Comparison of ENCODE assay signal across 18 cellular contexts in the genomic region with DNA sequence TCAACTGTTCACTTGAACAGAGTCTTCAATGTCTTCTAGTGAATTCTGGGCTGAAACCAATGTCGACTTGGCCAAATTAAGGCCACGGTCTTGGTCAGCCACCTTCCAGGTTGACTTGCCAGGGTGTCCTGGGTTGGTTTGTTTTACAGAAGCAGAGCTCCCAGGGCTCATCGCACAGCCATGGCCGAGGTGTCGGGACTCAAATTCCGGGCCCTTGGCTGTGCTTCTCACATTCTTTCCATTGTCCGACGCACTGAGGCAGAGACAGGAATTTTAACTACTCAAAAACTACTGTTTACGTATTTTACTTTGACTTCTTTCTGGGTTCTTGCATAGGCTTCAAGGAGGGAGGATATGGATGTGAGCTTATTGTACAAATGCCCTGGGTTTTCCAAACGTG. TPM values are rescaled to one million over a fixed set of nuclear protein-coding genes. Genes with fewer than 3 reads are reported as not detected.
DNase-seq lines count a peak whose midpoint lies in the region; ATAC-seq, FAIRE-seq and TF ChIP-seq lines count a peak whose summit lies in the region.
"Had no signal": no experiment of that assay in that cellular context is flagged by ENCODE, and none has a peak within 500 bp of the region (broad histone marks: within the 10 kb centered on the region; RNA-seq: fewer than 3 reads in every experiment).

No MANE protein-coding gene starts in this region.

- H3K27me3 Mint-ChIP-seq in stimulated activated memory B cell treated with anti-CD40 and anti-IgM and Interleukin-4, amounts not matched to agents 10 μg/mL and 1 μg/mL and 100 μg/mL, for 72 hours = no peaks in the 10 kb centered on the region

- H3K36me3 ChIP-seq in kidney (ENCODE audit: control insufficient read depth in 1 of 2, insufficient read depth in 2 of 2, low read length in 2 of 2) = no peaks in the 10 kb centered on the region
- H3K36me3 ChIP-seq: HAP-1 had no signal

- TF ChIP-seq EP300 in Ishikawa (IDR thresholded peaks at IDR 0.05; ENCODE audit: borderline replicate concordance) = no peak

- no peak overlapping the region for H3K27ac ChIP-seq in kidney (ENCODE audit: low read depth in 2 of 2, low read length in 2 of 2)
- H3K27ac ChIP-seq: GM23248, HL-60 had no signal

- DNase-seq in activated naive CD4-positive, alpha-beta T cell treated with anti-CD3 and anti-CD28 coated beads, Interleukin-2, amount 50 U/mL, for 72 hours (ENCODE audit: low spot score in 2 of 2) = no peak
- no peak for DNase-seq in activated naive CD4-positive, alpha-beta T cell treated with Interleukin-2 at 50 U/mL for 16 hours
- peak; percentile 54 for DNase-seq in kidney
- no peak for DNase-seq in NOMO-1 treated with dmso at 0.1 percent for 144 hours (lab: John Stamatoyannopoulos, UW; ENCODE audit: unreplicated experiment)
- DNase-seq in GF-D8 (lab: John Stamatoyannopoulos, UW) = no peak
- DNase-seq: BE2C, DMS79, GM23248, NCI-H1436 treated with DMSO at 0.1 percent for 48 hours, NCI-H2029, NCI-H2171, NCI-H526 had no signal

- TF ChIP-seq RAD21 in Ishikawa (IDR thresholded peaks at IDR 0.05; ENCODE audit: low read depth) = no peak

- peaks cover 0 to 15% of the 10 kb centered on the region in 2 donors for H3K36me3 Mint-ChIP-seq in activated naive CD4-positive, alpha-beta T cell treated with anti-CD3 and anti-CD28 coated beads, Interleukin-2, amount 50 U/mL, for 72 hours
- H3K36me3 Mint-ChIP-seq in stimulated activated memory B cell treated with anti-CD40 and anti-IgM and Interleukin-4, amounts not matched to agents 10 μg/mL and 1 μg/mL and 100 μg/mL, for 72 hours = peaks cover 22% of the 10 kb centered on the region

- no peak for FAIRE-seq in kidney (lab: Jason Lieb, UNC)
- FAIRE-seq: A204.1, D721Med had no signal

- H3K9ac ChIP-seq in kidney (ENCODE audit: low read length in 2 of 2) = no peak overlapping the region
- H3K9ac ChIP-seq: GM23248 had no signal

- no peak for TF ChIP-seq CTCF in kidney (IDR thresholded peaks at IDR 0.05; ENCODE audit: borderline replicate concordance, extremely low read depth, insufficient read depth)

- H3K4me3 ChIP-seq in kidney (ENCODE audit: low read length in 2 of 2) = no peak overlapping the region
- H3K4me3 ChIP-seq: GM23248, HAP-1 had no signal

- H3K9me3 Mint-ChIP-seq in activated naive CD4-positive, alpha-beta T cell treated with anti-CD3 and anti-CD28 coated beads, Interleukin-2, amount 50 U/mL, for 72 hours = no peaks in the 10 kb centered on the region
- H3K9me3 Mint-ChIP-seq in stimulated activated memory B cell treated with anti-CD40 and anti-IgM and Interleukin-4, amounts not matched to agents 10 μg/mL and 1 μg/mL and 100 μg/mL, for 72 hours = no peaks in the 10 kb centered on the region

- H3K4me1 ChIP-seq in kidney (ENCODE audit: control insufficient read depth in 1 of 2, insufficient read depth in 1 of 2, low read depth in 1 of 2, low read length in 2 of 2) = peaks cover 0 to 9% of the 10 kb centered on the region in 2 donors
- H3K4me1 ChIP-seq: HAP-1 had no signal

- intact Hi-C loops in kidney (cut with DNase I) = no loop called here

- ATAC-seq in activated naive CD4-positive, alpha-beta T cell treated with anti-CD3 and anti-CD28 coated beads, Interleukin-2, amount 50 U/mL, for 72 hours = no peak
- no peak for ATAC-seq in stimulated activated memory B cell treated with anti-CD40 and anti-IgM and Interleukin-4, amounts not matched to agents 10 μg/mL and 1 μg/mL and 100 μg/mL, for 72 hours

- no peak overlapping the region for H3K4me3 Mint-ChIP-seq in stimulated activated memory B cell treated with anti-CD40 and anti-IgM and Interleukin-4, amounts not matched to agents 10 μg/mL and 1 μg/mL and 100 μg/mL, for 72 hours

- peak overlapping the region; percentile 6 to 66 for H3K27ac Mint-ChIP-seq in activated naive CD4-positive, alpha-beta T cell treated with anti-CD3 and anti-CD28 coated beads, Interleukin-2, amount 50 U/mL, for 72 hours
- H3K27ac Mint-ChIP-seq in stimulated activated memory B cell treated with anti-CD40 and anti-IgM and Interleukin-4, amounts not matched to agents 10 μg/mL and 1 μg/mL and 100 μg/mL, for 72 hours = peak overlapping the region; percentile 28

- H3K9me3 ChIP-seq in kidney (ENCODE audit: control insufficient read depth in 1 of 2, low read length in 2 of 2) = no peaks in the 10 kb centered on the region
- H3K9me3 ChIP-seq: BE2C, HAP-1 had no signal

- peaks cover 62% of the 10 kb centered on the region for H3K4me1 Mint-ChIP-seq in stimulated activated memory B cell treated with anti-CD40 and anti-IgM and Interleukin-4, amounts not matched to agents 10 μg/mL and 1 μg/mL and 100 μg/mL, for 72 hours

TF ChIP-seq in Ishikawa, 13 proteins besides CTCF, POLR2A, EP300 and RAD21:
- no peak for TF ChIP-seq CEBPB (IDR thresholded peaks at IDR 0.05)
- no peak for TF ChIP-seq FOXM1 (IDR thresholded peaks at IDR 0.05; ENCODE audit: borderline replicate concordance, low read depth)
- TF ChIP-seq TEAD4 (IDR thresholded peaks at IDR 0.05) = peak; percentile 75

RNA-seq across cellular contexts. Expression of gene HPCAL1, which starts 51.7 kb away (rescaled TPM):
- 10 to 100 TPM; 46.0 to 96.5 TPM for total RNA-seq in activated naive CD4-positive, alpha-beta T cell treated with anti-CD3 and anti-CD28 coated beads, Interleukin-2, amount 50 U/mL, for 72 hours
- 47.3 TPM for total RNA-seq in kidney
- polyA plus RNA-seq in kidney (ENCODE audit: insufficient read depth, low read depth, low replicate concordance) = 121 TPM
